ENCODE assay signal across 1 cellular context in genomic region chr2:62856228-62857040, GRCh38.
TF ChIP-seq lines count a peak whose summit lies in the region.

No MANE protein-coding gene starts in this region.

TF ChIP-seq in H1, 55 proteins besides CTCF, POLR2A, EP300 and RAD21:
- no peak for TF ChIP-seq CHD7 (IDR thresholded peaks at IDR 0.05; ENCODE audit: insufficient replicate concordance, low read length)
- no peak for TF ChIP-seq SAP30 (IDR thresholded peaks at IDR 0.05; ENCODE audit: insufficient read depth, insufficient replicate concordance, low read length)
TF ChIP-seq in H1: peak in this region for 0.
